In the genomic region with DNA sequence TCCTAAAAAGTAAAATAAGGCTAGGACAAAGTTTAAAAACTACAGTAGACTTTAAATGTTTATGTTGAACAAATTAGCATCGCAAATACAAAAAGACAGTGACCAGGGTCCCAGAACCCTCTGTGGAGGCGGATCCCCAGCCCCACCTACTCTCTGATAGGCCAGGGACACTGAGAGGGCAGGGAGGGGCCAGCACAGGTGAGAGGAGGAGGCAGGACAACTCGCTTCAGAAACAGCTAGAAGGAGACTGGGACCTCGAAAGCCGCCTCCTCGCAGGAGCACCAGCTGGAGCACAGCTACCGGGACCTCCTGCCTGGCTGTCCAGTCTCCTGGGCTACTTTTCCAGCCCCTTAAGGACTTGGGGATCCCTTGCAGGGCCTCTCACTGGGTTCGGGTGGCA, we compare ENCODE assay signal across 13 cellular contexts. TPM values are rescaled to one million over a fixed set of nuclear protein-coding genes. Genes with fewer than 3 reads are reported as not detected.
A peak's percentile ranks its signal among the peaks of the same experiment; 100 is the strongest.
DNase-seq lines count a peak whose midpoint lies in the region; ATAC-seq and TF ChIP-seq lines count a peak whose summit lies in the region.
"Had no signal": no experiment of that assay in that cellular context is flagged by ENCODE, and none has a peak within 500 bp of the region (broad histone marks: within the 10 kb centered on the region; RNA-seq: fewer than 3 reads in every experiment).

No MANE protein-coding gene starts in this region.

- H3K4me1 Mint-ChIP-seq in nephron progenitor cell: peaks cover 12% of the 10 kb centered on the region

- peaks cover 15% of the 10 kb centered on the region for H3K36me3 Mint-ChIP-seq in nephron progenitor cell (ENCODE audit: low read depth)

- H3K4me3 ChIP-seq in Karpas-422 (ENCODE audit: low read length): no peak overlapping the region
- H3K4me3 ChIP-seq in hepatocyte: no peak overlapping the region
- H3K4me3 ChIP-seq: A549, lung had no signal

- no peaks in the 10 kb centered on the region for H3K79me2 ChIP-seq in Karpas-422 (ENCODE audit: low read length)
- H3K79me2 ChIP-seq in hepatocyte: no peaks in the 10 kb centered on the region

- no peaks in the 10 kb centered on the region for H3K9me2 ChIP-seq in Karpas-422 (replicated peaks; ENCODE audit: insufficient read depth, low read length)
- no peaks in the 10 kb centered on the region for H3K9me2 ChIP-seq in hepatocyte (replicated peaks; ENCODE audit: insufficient read depth)

- H3K27me3 Mint-ChIP-seq in nephron progenitor cell (ENCODE audit: low read depth, poor library complexity): peaks cover 18% of the 10 kb centered on the region

- peak overlapping the region; percentile 80 for H3K4me3 Mint-ChIP-seq in nephron progenitor cell

- H3K27me3 ChIP-seq in Karpas-422 (ENCODE audit: low read length) (no peaks in the 10 kb centered on the region), hepatocyte (peaks cover 3% of the 10 kb centered on the region)

- H3K36me3 ChIP-seq in Karpas-422 (ENCODE audit: insufficient read depth, low read length) (peaks cover 3% of the 10 kb centered on the region; the same call in 1 of the 2 replicates), hepatocyte (replicated peaks; ENCODE audit: insufficient read depth, low read depth) (no peaks in the 10 kb centered on the region)

- H3K27ac Mint-ChIP-seq in nephron progenitor cell: no peak overlapping the region

- H3K9me3 ChIP-seq in Karpas-422 (ENCODE audit: low read length): no peaks in the 10 kb centered on the region
- no peaks in the 10 kb centered on the region for H3K9me3 ChIP-seq in hepatocyte (ENCODE audit: low read depth)
- H3K9me3 ChIP-seq: A549 had no signal

- no peak for ATAC-seq in GM18867 (IDR thresholded peaks at IDR 0.05; ENCODE audit: unreplicated experiment)

- no peak for TF ChIP-seq CTCF in hepatocyte (IDR thresholded peaks at IDR 0.05; ENCODE audit: poor library complexity)
- TF ChIP-seq CTCF in nephron progenitor cell (IDR thresholded peaks at IDR 0.05): no peak

- no peak overlapping the region for H3K9ac ChIP-seq in Karpas-422 (ENCODE audit: low read length)

- DNase-seq in NCI-H2029 treated with DMSO at 0.1 percent for 48 hours (lab: John Stamatoyannopoulos, UW) (peak; percentile 16), NCI-H2029 (lab: John Stamatoyannopoulos, UW) (no peak), Karpas-422 (peak; percentile 46), hepatocyte (ENCODE audit: low spot score) (no peak), nephron progenitor cell (no peak), A172 (ENCODE audit: low spot score) (no peak), posterior cingulate gyrus (no peak)
- DNase-seq: activated naive CD4-positive, alpha-beta T cell treated with Interleukin-2 at 50 U/mL for 16 hours; cerebellar nuclear complex; DND-41 had no signal

- no peak overlapping the region for H2AFZ ChIP-seq in Karpas-422 (ENCODE audit: low read length)
- no peak overlapping the region for H2AFZ ChIP-seq in hepatocyte

- H3K27ac ChIP-seq in Karpas-422 (ENCODE audit: low read length) (no peak overlapping the region), hepatocyte (no peak overlapping the region)
- H3K27ac ChIP-seq: A549 had no signal

- intact Hi-C loops in posterior cingulate gyrus (cut with DNase I): no loop called here

- H3K4me1 ChIP-seq in Karpas-422 (ENCODE audit: low read length) (peaks cover 14% of the 10 kb centered on the region), hepatocyte (ENCODE audit: insufficient read depth) (peaks cover 10% of the 10 kb centered on the region)
- H3K4me1 ChIP-seq: A549 had no signal

- no peaks in the 10 kb centered on the region for H4K20me1 ChIP-seq in Karpas-422 (ENCODE audit: insufficient read depth, low read depth, low read length)
- no peaks in the 10 kb centered on the region for H4K20me1 ChIP-seq in hepatocyte (ENCODE audit: insufficient read depth, poor library complexity, severe bottlenecking)

- WGBS in hepatocyte (ENCODE audit: low lambda C conversion rate, missing lambda C conversion rate): 51% methylated on average over 8 of the region's 8 CpGs

- no peaks in the 10 kb centered on the region for H3K9me3 Mint-ChIP-seq in nephron progenitor cell

- H3K4me2 ChIP-seq in Karpas-422 (ENCODE audit: low read depth, low read length, poor library complexity, severe bottlenecking) (no peak overlapping the region), hepatocyte (peak overlapping the region; percentile 99)
- H3K4me2 ChIP-seq: A549 had no signal

RNA-seq across cellular contexts. Expression of a gene that starts 1.0 kb away (rescaled TPM):
- 0.29 and 0.30 TPM in 2 replicates for total RNA-seq in Karpas-422 (2014; rRNA removed; shearing (Covaris generic); ENCODE audit: low replicate concordance)
- total RNA-seq in hepatocyte: 0.28 and 0.60 TPM in 2 replicates
- polyA plus RNA-seq in hepatocyte: 0.22 and 0.68 TPM in 2 replicates
- total RNA-seq in A172 (2014; rRNA removed; shearing (Covaris generic)): 0.09 and 1.1 TPM in 2 replicates

RNA-seq across cellular contexts. Expression of a gene that starts 50.9 kb away (rescaled TPM):
- 33.3 and 39.0 TPM in 2 replicates for total RNA-seq in Karpas-422 (2014; rRNA removed; shearing (Covaris generic); ENCODE audit: low replicate concordance)
- total RNA-seq in hepatocyte: 21.6 and 25.8 TPM in 2 replicates
- polyA plus RNA-seq in hepatocyte: 14.6 and 19.0 TPM in 2 replicates
- total RNA-seq in A172 (2014; rRNA removed; shearing (Covaris generic)): 25.9 and 27.6 TPM in 2 replicates

Comparison
In these comparisons a context has a peak if more than half of its experiments do, and no peak if none do; other contexts are left out.
1. DNase-seq: peak in NCI-H2029 treated with DMSO at 0.1 percent for 48 hours (single experiment) and Karpas-422 (single experiment); none in NCI-H2029 (single experiment), hepatocyte (single experiment), nephron progenitor cell (single experiment), A172 (single experiment) and posterior cingulate gyrus (0 of 10).